Comparison of ENCODE assay signal across 1 cellular context in the genomic region with DNA sequence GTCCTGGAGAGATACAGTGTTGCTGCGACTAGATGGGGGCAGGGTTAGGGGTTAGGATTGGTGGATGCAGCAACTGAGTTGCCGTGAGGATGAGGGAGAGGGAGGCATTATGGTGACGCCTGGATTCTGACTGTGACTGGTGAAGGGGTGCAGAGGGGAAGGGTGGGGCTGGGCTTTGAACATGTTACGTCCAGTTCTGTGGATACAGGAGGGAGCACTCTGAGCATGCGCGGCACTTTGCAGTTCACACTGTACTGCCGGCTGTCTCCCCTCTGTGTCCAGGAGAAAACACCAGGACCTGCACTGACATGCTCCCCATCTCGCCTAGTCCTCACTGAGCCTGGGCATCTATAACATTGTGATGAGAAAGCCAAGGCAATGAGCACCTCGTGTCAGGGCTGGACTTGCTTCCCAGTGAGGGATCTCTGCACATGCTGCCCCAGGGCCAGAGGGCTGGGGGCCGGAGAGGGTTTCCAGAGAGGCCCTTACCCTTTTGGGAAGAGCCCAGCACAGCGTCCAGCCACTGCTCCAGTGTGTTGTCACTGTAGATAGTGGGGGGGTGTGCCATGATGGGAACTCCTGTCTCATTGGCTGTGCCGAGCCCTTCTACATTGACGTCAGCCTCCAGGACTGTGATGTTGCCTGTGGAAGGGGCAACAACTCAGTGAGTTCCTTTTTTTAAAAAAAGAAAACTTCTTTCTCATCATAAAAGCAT.
TF ChIP-seq lines count a peak whose summit lies in the region.

No MANE protein-coding gene starts in this region.

TF ChIP-seq in IMR-90, 13 proteins besides CTCF, POLR2A, EP300 and RAD21:
- TF ChIP-seq, protein P1, sequence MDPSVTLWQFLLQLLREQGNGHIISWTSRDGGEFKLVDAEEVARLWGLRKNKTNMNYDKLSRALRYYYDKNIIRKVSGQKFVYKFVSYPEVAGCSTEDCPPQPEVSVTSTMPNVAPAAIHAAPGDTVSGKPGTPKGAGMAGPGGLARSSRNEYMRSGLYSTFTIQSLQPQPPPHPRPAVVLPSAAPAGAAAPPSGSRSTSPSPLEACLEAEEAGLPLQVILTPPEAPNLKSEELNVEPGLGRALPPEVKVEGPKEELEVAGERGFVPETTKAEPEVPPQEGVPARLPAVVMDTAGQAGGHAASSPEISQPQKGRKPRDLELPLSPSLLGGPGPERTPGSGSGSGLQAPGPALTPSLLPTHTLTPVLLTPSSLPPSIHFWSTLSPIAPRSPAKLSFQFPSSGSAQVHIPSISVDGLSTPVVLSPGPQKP (IDR thresholded peaks at IDR 0.05; ENCODE audit: borderline replicate concordance, low read depth, low read length), result no peak
